Comparison of ENCODE assay signal across 8 cellular contexts in the genomic region with DNA sequence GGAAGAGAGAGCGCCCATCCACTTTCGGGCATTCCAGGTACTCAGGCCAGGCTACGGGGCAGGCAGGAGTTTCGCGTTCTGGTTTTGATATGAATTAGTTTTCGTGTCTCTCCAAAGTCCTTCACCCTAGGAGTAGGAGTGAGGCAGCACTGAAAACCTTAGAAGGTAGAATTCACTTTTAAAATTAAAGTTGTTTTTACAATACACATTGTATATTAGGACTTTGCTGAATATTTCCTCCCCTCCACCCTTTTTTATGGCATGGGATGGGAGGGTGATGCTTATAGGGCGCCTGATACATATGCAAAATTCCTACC. TPM values are rescaled to one million over a fixed set of nuclear protein-coding genes. Genes with fewer than 3 reads are reported as not detected.
DNase-seq lines count a peak whose midpoint lies in the region; ATAC-seq and TF ChIP-seq lines count a peak whose summit lies in the region.

No MANE protein-coding gene starts in this region.

- H3K9me3 Mint-ChIP-seq in Calu3 (ENCODE audit: low read depth, unreplicated experiment): no peaks in the 10 kb centered on the region

- peak overlapping the region; percentile 73 for H3K27ac Mint-ChIP-seq in Calu3 (ENCODE audit: unreplicated experiment)

- H3K79me2 ChIP-seq in SK-N-SH (ENCODE audit: insufficient read depth) (peaks cover 32% of the 10 kb centered on the region; the same call in 1 of the 2 replicates), trophoblast cell (ENCODE audit: control insufficient read depth, insufficient read depth, low read length, poor library complexity) (peaks cover 1% of the 10 kb centered on the region)

- H4K91ac ChIP-seq in trophoblast cell (ENCODE audit: low read depth, low read length): peak overlapping the region; percentile 39

- H3K4me3 ChIP-seq in SK-N-SH (ENCODE audit: low read depth in 2 of 2, low read length in 1 of 2) (peak overlapping the region; percentile 80 to 87), fibroblast of mammary gland (ENCODE audit: control insufficient read depth, low read depth, low read length) (peak overlapping the region; percentile 67), trophoblast cell (ENCODE audit: low read depth, low read length) (peak overlapping the region; percentile 73)

- ATAC-seq in GM18520 (IDR thresholded peaks at IDR 0.05; ENCODE audit: unreplicated experiment): no peak
- ATAC-seq in HG02610 (IDR thresholded peaks at IDR 0.05; ENCODE audit: unreplicated experiment): no peak

- H3K27ac ChIP-seq in SK-N-SH (ENCODE audit: low read depth in 2 of 2, low read length in 1 of 2): peak overlapping the region; percentile 89 to 97
- peak overlapping the region; percentile 36 for H3K27ac ChIP-seq in trophoblast cell (ENCODE audit: low read depth, low read length)

- WGBS in SK-N-SH (ENCODE audit: low lambda C conversion rate): 2% methylated on average over 7 of the region's 7 CpGs
- no CpG with 5 or more reads among the region's 7 CpGs for WGBS in trophoblast cell (ENCODE audit: extremely low coverage, insufficient coverage, insufficient read length)

- H3K27me3 Mint-ChIP-seq in Calu3 (ENCODE audit: unreplicated experiment): no peaks in the 10 kb centered on the region

- H3K36me3 Mint-ChIP-seq in Calu3 (ENCODE audit: insufficient read depth, unreplicated experiment): peaks cover 21% of the 10 kb centered on the region

- H3K9me2 ChIP-seq in SK-N-SH: no peaks in the 10 kb centered on the region

- no peak overlapping the region for H2AK5ac ChIP-seq in trophoblast cell (ENCODE audit: low read length)

- H3K18ac ChIP-seq in trophoblast cell (ENCODE audit: low read length): peak overlapping the region; percentile 49

- intact Hi-C loops in Calu3 (cut with micrococcal nuclease; ENCODE audit: unreplicated experiment): loop anchor here (5.0 kb wide), 1 partner anchor 96 kb away; no protein-coding TSS in a partner anchor

- DNase-seq in Calu3: no peak
- peak; percentile 26 for DNase-seq in SK-N-SH
- no peak for DNase-seq in fibroblast of mammary gland (ENCODE audit: low read depth)
- DNase-seq in trophoblast cell: no peak
- DNase-seq in NCI-H748 treated with DMSO at 0.1 percent for 48 hours (lab: John Stamatoyannopoulos, UW): no peak
- DNase-seq in GOT3 (lab: John Stamatoyannopoulos, UW): no peak

- TF ChIP-seq EP300 in SK-N-SH (IDR thresholded peaks at IDR 0.05; ENCODE audit: borderline replicate concordance in 1 of 2, low read depth in 1 of 2, low read length in 1 of 2): no peak

- H3K4ac ChIP-seq in trophoblast cell (ENCODE audit: low read depth, low read length): no peak overlapping the region

- no TSS peak for BruUV-seq in Calu3 (replicated peaks; lab: Mats Ljungman, UMichigan)

- H2BK5ac ChIP-seq in trophoblast cell (ENCODE audit: low read depth, low read length, poor library complexity): no peak overlapping the region

- no peak overlapping the region for H3K23ac ChIP-seq in trophoblast cell (ENCODE audit: low read length)

- CTCF ChIA-PET in Calu3 (lab: Charles Lee) (interaction anchor here (1.0 to 1.6 kb wide), 4 partner anchors 11 to 127 kb away, joined by 3 to 13 read pairs (median 6); no protein-coding TSS in a partner anchor), SK-N-SH (lab: Yijun Ruan, JAX) (interaction anchor here (1.0 to 2.9 kb wide), 10 partner anchors 11 to 160 kb away, joined by 3 to 17 read pairs (median 6); no protein-coding TSS in a partner anchor)

- TF ChIP-seq CTCF in Calu3 (IDR thresholded peaks at IDR 0.05; ENCODE audit: unreplicated experiment): no peak
- no peak for TF ChIP-seq CTCF in SK-N-SH (IDR thresholded peaks at IDR 0.05)
- TF ChIP-seq CTCF in fibroblast of mammary gland (conservative IDR thresholded peaks at IDR 0.05; ENCODE audit: control insufficient read depth, insufficient read depth, low read depth, low read length): no peak

- peaks cover 4% of the 10 kb centered on the region for H3K79me1 ChIP-seq in trophoblast cell (ENCODE audit: low read length)

- POLR2A ChIA-PET in SK-N-SH (lab: Yijun Ruan, JAX): interaction anchor here (1.1 to 1.7 kb wide), 2 partner anchors 11 to 59 kb away, joined by 5 to 11 read pairs; no protein-coding TSS in a partner anchor

- H3K4me1 ChIP-seq in SK-N-SH (ENCODE audit: control insufficient read depth in 1 of 2, insufficient read depth in 2 of 2, low read depth in 1 of 2, low read length in 1 of 2): peaks cover 5 to 14% of the 10 kb centered on the region in 2 experiments; a peak in 2 of 4 replicates
- H3K4me1 ChIP-seq in trophoblast cell (ENCODE audit: control insufficient read depth in 1 of 2, insufficient read depth in 2 of 2, low read length in 2 of 2): no peaks in the 10 kb centered on the region

- TF ChIP-seq RAD21 in SK-N-SH (IDR thresholded peaks at IDR 0.05; ENCODE audit: low read length): no peak

- H4K8ac ChIP-seq in trophoblast cell (ENCODE audit: low read depth, low read length): peak overlapping the region; percentile 72

- peaks cover 47% of the 10 kb centered on the region for H3K4me1 Mint-ChIP-seq in Calu3 (ENCODE audit: low read depth, unreplicated experiment)

- peak overlapping the region; percentile 90 for H3K4me3 Mint-ChIP-seq in Calu3 (ENCODE audit: low read depth, unreplicated experiment)

- H3K36me3 ChIP-seq in SK-N-SH (replicated peaks in 1 of 2; ENCODE audit: control insufficient read depth in 1 of 2, insufficient read depth in 2 of 2, low read length in 1 of 2) (peaks cover 0 to 3% of the 10 kb centered on the region in 2 experiments), trophoblast cell (ENCODE audit: control insufficient read depth in 1 of 2, insufficient read depth in 2 of 2, low read length in 2 of 2) (no peaks in the 10 kb centered on the region)

- H3K14ac ChIP-seq in trophoblast cell (ENCODE audit: low read length): peak overlapping the region; percentile 14

- H4K20me1 ChIP-seq in SK-N-SH (ENCODE audit: insufficient read depth): no peaks in the 10 kb centered on the region

- no peak overlapping the region for H2BK12ac ChIP-seq in trophoblast cell (ENCODE audit: low read length)

- H3K9ac ChIP-seq in SK-N-SH (peak overlapping the region; percentile 71), trophoblast cell (ENCODE audit: low read length) (peak overlapping the region; percentile 21)

- no peaks in the 10 kb centered on the region for H3K9me3 ChIP-seq in SK-N-SH
- H3K9me3 ChIP-seq in trophoblast cell (ENCODE audit: insufficient read depth, low read depth, low read length): no peaks in the 10 kb centered on the region

- H3F3A ChIP-seq in SK-N-SH (replicated peaks; ENCODE audit: insufficient read depth): peaks cover 9% of the 10 kb centered on the region

- H4K12ac ChIP-seq in trophoblast cell (ENCODE audit: low read depth, low read length): peak overlapping the region; percentile 19

- peak overlapping the region; percentile 66 for H3K4me2 ChIP-seq in SK-N-SH
- peak overlapping the region; percentile 82 for H3K4me2 ChIP-seq in trophoblast cell (ENCODE audit: low read length)

- H2AFZ ChIP-seq in SK-N-SH (ENCODE audit: low read depth) (peak overlapping the region; percentile 66), trophoblast cell (ENCODE audit: insufficient read depth, low read length, poor library complexity) (peak overlapping the region; percentile 50)

- peak overlapping the region; percentile 52 for H2BK120ac ChIP-seq in trophoblast cell (ENCODE audit: insufficient read depth, low read length, poor library complexity)

- no peaks in the 10 kb centered on the region for H3K27me3 ChIP-seq in SK-N-SH (ENCODE audit: insufficient read depth)
- H3K27me3 ChIP-seq in trophoblast cell (ENCODE audit: insufficient read depth, low read length): no peaks in the 10 kb centered on the region

TF ChIP-seq in SK-N-SH, 30 proteins besides CTCF, POLR2A, EP300 and RAD21:
- no peak for TF ChIP-seq SMC3 (IDR thresholded peaks at IDR 0.05; ENCODE audit: low read depth, low read length)
- TF ChIP-seq FOSL2 (IDR thresholded peaks at IDR 0.05; ENCODE audit: borderline replicate concordance, low read depth): no peak
- no peak for TF ChIP-seq FOXJ3 (CRISPR knock-in tag; IDR thresholded peaks at IDR 0.05)
- TF ChIP-seq FOXM1 (IDR thresholded peaks at IDR 0.05; ENCODE audit: low read depth): no peak
- TF ChIP-seq TCF12 (IDR thresholded peaks at IDR 0.05): no peak
- TF ChIP-seq, protein P1, sequence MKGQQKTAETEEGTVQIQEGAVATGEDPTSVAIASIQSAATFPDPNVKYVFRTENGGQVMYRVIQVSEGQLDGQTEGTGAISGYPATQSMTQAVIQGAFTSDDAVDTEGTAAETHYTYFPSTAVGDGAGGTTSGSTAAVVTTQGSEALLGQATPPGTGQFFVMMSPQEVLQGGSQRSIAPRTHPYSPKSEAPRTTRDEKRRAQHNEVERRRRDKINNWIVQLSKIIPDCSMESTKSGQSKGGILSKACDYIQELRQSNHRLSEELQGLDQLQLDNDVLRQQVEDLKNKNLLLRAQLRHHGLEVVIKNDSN (IDR thresholded peaks at IDR 0.05; ENCODE audit: borderline replicate concordance, low read depth): no peak
- TF ChIP-seq MXI1 (IDR thresholded peaks at IDR 0.05; ENCODE audit: low read depth, low read length): no peak
- TF ChIP-seq, protein P2, sequence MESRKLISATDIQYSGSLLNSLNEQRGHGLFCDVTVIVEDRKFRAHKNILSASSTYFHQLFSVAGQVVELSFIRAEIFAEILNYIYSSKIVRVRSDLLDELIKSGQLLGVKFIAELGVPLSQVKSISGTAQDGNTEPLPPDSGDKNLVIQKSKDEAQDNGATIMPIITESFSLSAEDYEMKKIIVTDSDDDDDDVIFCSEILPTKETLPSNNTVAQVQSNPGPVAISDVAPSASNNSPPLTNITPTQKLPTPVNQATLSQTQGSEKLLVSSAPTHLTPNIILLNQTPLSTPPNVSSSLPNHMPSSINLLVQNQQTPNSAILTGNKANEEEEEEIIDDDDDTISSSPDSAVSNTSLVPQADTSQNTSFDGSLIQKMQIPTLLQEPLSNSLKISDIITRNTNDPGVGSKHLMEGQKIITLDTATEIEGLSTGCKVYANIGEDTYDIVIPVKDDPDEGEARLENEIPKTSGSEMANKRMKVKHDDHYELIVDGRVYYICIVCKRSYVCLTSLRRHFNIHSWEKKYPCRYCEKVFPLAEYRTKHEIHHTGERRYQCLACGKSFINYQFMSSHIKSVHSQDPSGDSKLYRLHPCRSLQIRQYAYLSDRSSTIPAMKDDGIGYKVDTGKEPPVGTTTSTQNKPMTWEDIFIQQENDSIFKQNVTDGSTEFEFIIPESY (IDR thresholded peaks at IDR 0.05; ENCODE audit: borderline replicate concordance, low read depth): no peak
- TF ChIP-seq TAF1 (IDR thresholded peaks at IDR 0.05; ENCODE audit: borderline replicate concordance, low read depth, low read length): no peak

RNA-seq across cellular contexts. Expression of a gene that starts 0.7 kb away (rescaled TPM):
- 18.9 and 20.2 TPM in 2 replicates for total RNA-seq in Calu3 (2022)
- polyA plus RNA-seq in SK-N-SH (2012; rRNA removed): 7.7 and 9.9 TPM in 2 replicates
- 5.2 and 9.2 TPM in 2 replicates for polyA plus RNA-seq in SK-N-SH (2012; cell fraction: cytosol; rRNA removed)
- 4.5 and 11.5 TPM in 2 replicates for polyA plus RNA-seq in SK-N-SH (2012; cell fraction: nucleus; rRNA removed)
- polyA plus RNA-seq in trophoblast cell (2013): 15.9 and 16.7 TPM in 2 replicates

RNA-seq across cellular contexts. Expression of a gene that starts 0.7 kb away (rescaled TPM):
- 24.6 and 26.4 TPM in 2 replicates for total RNA-seq in Calu3 (2022)
- 10.7 and 11.5 TPM in 2 replicates for polyA plus RNA-seq in SK-N-SH (2012; rRNA removed)
- 8.8 and 10.3 TPM in 2 replicates for polyA plus RNA-seq in SK-N-SH (2012; cell fraction: cytosol; rRNA removed)
- 13.5 and 14.3 TPM in 2 replicates for polyA plus RNA-seq in SK-N-SH (2012; cell fraction: nucleus; rRNA removed)
- 23.4 and 25.1 TPM in 2 replicates for polyA plus RNA-seq in trophoblast cell (2013)
